8 cellular contexts compared by ENCODE assay signal in the genomic region with DNA sequence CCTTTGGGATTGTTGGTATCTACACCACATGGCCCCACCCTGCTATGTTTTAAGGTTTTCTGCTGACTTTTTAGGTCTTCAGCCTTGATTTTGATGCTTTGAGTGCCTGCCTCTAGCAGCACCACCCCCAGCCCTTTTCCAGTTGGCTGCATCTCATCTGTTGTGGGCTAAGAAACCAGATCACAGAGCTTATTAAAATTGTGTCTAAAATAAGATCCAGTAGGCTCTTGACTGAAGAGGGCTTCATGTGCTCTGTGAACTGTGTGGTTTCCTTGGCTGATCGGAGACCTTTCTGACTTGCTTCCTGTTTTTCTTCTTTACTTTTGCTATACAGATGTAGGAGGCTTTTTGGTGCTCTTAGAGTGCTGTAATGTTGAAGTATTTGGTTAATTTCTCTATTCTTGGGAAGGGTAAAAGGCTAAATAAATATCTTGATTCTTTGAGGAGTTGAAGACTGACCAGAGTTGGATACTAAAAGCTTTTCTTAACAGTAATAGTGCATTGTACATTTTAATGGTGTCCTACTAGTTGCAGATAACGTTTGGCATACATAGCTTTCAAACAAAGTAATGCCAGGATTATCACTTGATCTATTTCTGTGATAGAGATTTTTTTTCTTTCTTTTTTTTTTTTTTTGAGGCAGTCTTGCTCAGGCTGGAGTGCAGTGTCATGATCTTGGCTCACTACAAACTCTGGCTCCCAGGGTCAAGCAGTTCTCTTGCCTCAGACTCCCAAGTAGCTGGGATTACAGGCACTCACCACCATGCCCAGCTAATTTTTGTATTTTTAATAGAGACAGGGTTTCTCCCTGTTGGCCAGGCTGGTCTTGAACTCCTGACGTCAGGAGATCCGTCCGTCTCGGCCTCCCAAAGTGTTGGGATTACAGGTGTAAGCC. TPM values are rescaled to one million over a fixed set of nuclear protein-coding genes. Genes with fewer than 3 reads are reported as not detected.
DNase-seq lines count a peak whose midpoint lies in the region; ATAC-seq and TF ChIP-seq lines count a peak whose summit lies in the region.

No MANE protein-coding gene starts in this region.

- peak overlapping the region; percentile 35; the same call in 1 of the 2 replicates for H3K9ac ChIP-seq in MM.1S (ENCODE audit: low read length)

- H3K27ac Mint-ChIP-seq in CD8-positive, alpha-beta T cell, result peak overlapping the region; percentile 94

- DNase-seq in CD8-positive, alpha-beta T cell, result peak; percentile 25 to 81 (median 60)
- DNase-seq in MM.1S, result peak; percentile 81
- peak; percentile 56 for DNase-seq in activated T-cell treated with anti-CD3 and anti-CD28 coated beads, Interleukin-2, amount 50 U/mL, for 1 hour
- no peak for DNase-seq in left ventricle myocardium superior
- no peak for DNase-seq in thoracic aorta (ENCODE audit: low spot score)
- no peak for DNase-seq in NCI-H1930 (lab: John Stamatoyannopoulos, UW)
- no peak for DNase-seq in G401 (ENCODE audit: low spot score)

- peaks cover 34% of the 10 kb centered on the region for H3K36me3 Mint-ChIP-seq in CD8-positive, alpha-beta T cell

- in situ Hi-C loops in G401 (cut with HindIII; ENCODE audit: low sequenced_read_pairs), result no loop called here

- H3K79me2 ChIP-seq in MM.1S (ENCODE audit: low read length), result peaks cover 95% of the 10 kb centered on the region

- H3K9me2 ChIP-seq in MM.1S (replicated peaks; ENCODE audit: insufficient read depth, low read length), result no peaks in the 10 kb centered on the region

- H3K4me3 ChIP-seq in CD8-positive, alpha-beta T cell (ENCODE audit: low read depth, low read length), result peak overlapping the region; percentile 18
- H3K4me3 ChIP-seq in MM.1S (ENCODE audit: low read length) (peak overlapping the region; percentile 25), thoracic aorta (peak overlapping the region; percentile 34)

- peaks cover 41% of the 10 kb centered on the region for H3F3A ChIP-seq in MM.1S (ENCODE audit: insufficient read depth, low read length)

- H3K9me3 ChIP-seq in CD8-positive, alpha-beta T cell (ENCODE audit: low read length), result no peaks in the 10 kb centered on the region
- no peaks in the 10 kb centered on the region for H3K9me3 ChIP-seq in MM.1S (replicated peaks; ENCODE audit: insufficient read depth, low read length)
- no peaks in the 10 kb centered on the region for H3K9me3 ChIP-seq in thoracic aorta

- H3K4me3 Mint-ChIP-seq in CD8-positive, alpha-beta T cell, result peak overlapping the region; percentile 80

- intact Hi-C loops in CD8-positive, alpha-beta T cell (cut with DNase I, micrococcal nuclease), result loop anchor here (1.0 to 10.0 kb wide), 5 partner anchors 10 to 1021 kb away; partner anchors contain the start of genes CYSTM1 (in 1 of the 2) and ETF1 (in 1 of the 2)
- intact Hi-C loops in left ventricle myocardium superior (cut with micrococcal nuclease), result no loop called here

- H3K27ac ChIP-seq in CD8-positive, alpha-beta T cell (ENCODE audit: low read depth, low read length), result peak overlapping the region; percentile 41
- H3K27ac ChIP-seq in MM.1S (ENCODE audit: low read length), result peak overlapping the region; percentile 66
- no peak overlapping the region for H3K27ac ChIP-seq in thoracic aorta

- peak overlapping the region; percentile 88 for H3K4me2 ChIP-seq in MM.1S (ENCODE audit: low read depth, low read length)

- POLR2A ChIA-PET in CD8-positive, alpha-beta T cell (lab: Charles Lee), result interaction anchor here (0.6 to 2.5 kb wide), 19 partner anchors 9 to 1228 kb away, joined by 3 to 16 read pairs (median 4); partner anchors contain the start of gene FAM53C

- H3K27me3 Mint-ChIP-seq in CD8-positive, alpha-beta T cell (ENCODE audit: low read depth), result no peaks in the 10 kb centered on the region

- no peaks in the 10 kb centered on the region for H3K27me3 ChIP-seq in CD8-positive, alpha-beta T cell (ENCODE audit: insufficient read depth, low read length)
- H3K27me3 ChIP-seq in MM.1S (replicated peaks; ENCODE audit: insufficient read depth, low read length) (no peaks in the 10 kb centered on the region), thoracic aorta (replicated peaks; ENCODE audit: insufficient read depth) (no peaks in the 10 kb centered on the region)

- TF ChIP-seq CTCF in CD8-positive, alpha-beta T cell (IDR thresholded peaks at IDR 0.05), result no peak
- TF ChIP-seq CTCF in MM.1S (IDR thresholded peaks at IDR 0.05; ENCODE audit: low read length) (no peak), thoracic aorta (IDR thresholded peaks at IDR 0.05) (no peak)

- peaks cover 12% of the 10 kb centered on the region; the same call in 1 of the 2 replicates for H4K20me1 ChIP-seq in MM.1S (ENCODE audit: insufficient read depth, low read length)

- H2AFZ ChIP-seq in MM.1S (ENCODE audit: low read length), result no peak overlapping the region

- H3K4me1 ChIP-seq in CD8-positive, alpha-beta T cell (ENCODE audit: insufficient read depth, low read length), result peaks cover 73% of the 10 kb centered on the region
- H3K4me1 ChIP-seq in MM.1S (ENCODE audit: low read length) (peaks cover 28% of the 10 kb centered on the region), thoracic aorta (ENCODE audit: control insufficient read depth in 1 of 2, low read depth in 2 of 2) (peaks cover 41 to 70% of the 10 kb centered on the region in 2 donors)

- H3K4me1 Mint-ChIP-seq in CD8-positive, alpha-beta T cell (ENCODE audit: low read depth), result peaks cover 72% of the 10 kb centered on the region

- no peaks in the 10 kb centered on the region for H3K36me3 ChIP-seq in CD8-positive, alpha-beta T cell (ENCODE audit: insufficient read depth, low read length)
- H3K36me3 ChIP-seq in MM.1S (replicated peaks; ENCODE audit: insufficient read depth, low read length) (peaks cover 4% of the 10 kb centered on the region; the same call in 1 of the 2 replicates), thoracic aorta (no peaks in the 10 kb centered on the region)

- H3K9me3 Mint-ChIP-seq in CD8-positive, alpha-beta T cell, result no peaks in the 10 kb centered on the region

- ATAC-seq in CD8-positive, alpha-beta T cell, result peak; percentile 53
- ATAC-seq in GM19468 (IDR thresholded peaks at IDR 0.05; ENCODE audit: extremely low read depth, unreplicated experiment), result peak; percentile 42
- peak; percentile 6 for ATAC-seq in left ventricle myocardium superior
- ATAC-seq in thoracic aorta (ENCODE audit: insufficient number of reproducible peaks, low FRiP score, low read depth), result no peak

- CTCF ChIA-PET in CD8-positive, alpha-beta T cell (lab: Charles Lee), result interaction anchor here (0.7 to 4.6 kb wide), 10 partner anchors 10 to 143 kb away, joined by 3 to 37 read pairs (median 8); partner anchors contain the start of gene CXXC5

RNA-seq across cellular contexts. Expression of gene UBE2D2, which starts 4.5 kb away (rescaled TPM):
- total RNA-seq in CD8-positive, alpha-beta T cell, result 100 to 1,000 TPM; 180 TPM
- total RNA-seq in left ventricle myocardium superior, result 118 TPM
- 10 to 100 TPM; 51.9 to 66.7 TPM for total RNA-seq in thoracic aorta
- 134 and 140 TPM in 2 replicates for total RNA-seq in G401 (2014; rRNA removed; shearing (Covaris generic))

Comparison
In these comparisons a context has a peak if more than half of its experiments do, and no peak if none do; other contexts are left out.
1. DNase-seq: peak in CD8-positive, alpha-beta T cell (7 of 7), MM.1S (single experiment) and activated T-cell treated with anti-CD3 and anti-CD28 coated beads, Interleukin-2, amount 50 U/mL, for 1 hour (single experiment); none in left ventricle myocardium superior (single experiment), thoracic aorta (single experiment), NCI-H1930 (0 of 2) and G401 (single experiment).
2. H3K27ac ChIP-seq: peak in CD8-positive, alpha-beta T cell (single experiment) and MM.1S (single experiment); none in thoracic aorta (0 of 2).
3. Peak in every context shown above with its lines, with median percentiles within 50 percentile points of each other: H3K4me3 ChIP-seq.